18 cellular contexts compared by ENCODE assay signal in the genomic region with DNA sequence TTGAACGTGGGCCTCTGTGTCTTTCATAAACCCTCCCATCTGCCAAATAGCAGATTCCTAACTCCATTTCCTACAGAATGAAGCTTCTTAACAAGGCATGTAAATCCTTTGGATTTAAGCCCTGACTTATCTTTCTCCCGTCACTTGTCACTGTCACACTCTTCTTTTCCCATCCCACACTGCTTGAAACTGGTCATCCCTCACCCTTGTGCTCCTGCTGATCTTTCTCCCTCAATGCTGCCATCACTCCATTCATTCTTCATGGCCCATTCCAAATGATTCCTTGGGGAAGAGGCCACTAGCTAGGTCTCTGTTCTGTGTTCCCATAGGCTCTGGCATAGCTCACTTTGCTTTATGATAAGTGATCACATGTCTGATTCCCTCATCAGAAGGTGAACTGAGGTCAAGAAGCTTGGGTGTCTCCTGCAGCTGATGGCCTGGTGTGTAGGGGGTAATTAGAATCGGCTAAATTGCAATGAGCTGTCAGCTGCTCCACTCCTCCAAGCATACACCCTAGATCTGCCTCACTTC.
DNase-seq lines count a peak whose midpoint lies in the region; ATAC-seq and TF ChIP-seq lines count a peak whose summit lies in the region.
"Had no signal": no experiment of that assay in that cellular context is flagged by ENCODE, and none has a peak within 500 bp of the region (broad histone marks: within the 10 kb centered on the region; RNA-seq: fewer than 3 reads in every experiment).

No MANE protein-coding gene starts in this region.

- TF ChIP-seq CTCF in heart left ventricle (IDR thresholded peaks at IDR 0.05), result no peak
- no peak for TF ChIP-seq CTCF in neutrophil (IDR thresholded peaks at IDR 0.05)
- TF ChIP-seq CTCF in upper lobe of right lung (IDR thresholded peaks at IDR 0.05), result no peak
- no peak for TF ChIP-seq CTCF in BE2C (IDR thresholded peaks at IDR 0.05; ENCODE audit: low read depth, low read length)

- H3K27ac ChIP-seq in heart left ventricle (peak overlapping the region; percentile 63 to 91 (median 85)), neutrophil (peak overlapping the region; percentile 98), upper lobe of right lung (peak overlapping the region; percentile 86)

- ATAC-seq in heart left ventricle, result no peak
- ATAC-seq in upper lobe of right lung, result no peak
- ATAC-seq in left colon, result no peak
- ATAC-seq: Panc1; stimulated activated effector memory CD8-positive, alpha-beta T cell treated with anti-CD3 and anti-CD28 coated beads, Interleukin-12 subunit alpha, Interleukin-12 subunit beta, amount 100 ng/mL, for 72 hours had no signal

- H3K4me1 ChIP-seq in heart left ventricle, result peaks cover 5 to 95% (median 68%) of the 10 kb centered on the region in 12 donors
- peaks cover 89 to 96% of the 10 kb centered on the region in 2 experiments for H3K4me1 ChIP-seq in neutrophil (ENCODE audit: control insufficient read depth in 1 of 2, insufficient read depth in 1 of 2, low read depth in 1 of 2, low read length in 1 of 2)
- peaks cover 66% of the 10 kb centered on the region for H3K4me1 ChIP-seq in upper lobe of right lung
- peaks cover 22% of the 10 kb centered on the region for H3K4me1 ChIP-seq in BE2C

- no peak for DNase-seq in heart left ventricle
- no peak for DNase-seq in cardiac septum (ENCODE audit: low spot score)
- peak; percentile 19 for DNase-seq in SK-N-DZ (ENCODE audit: low spot score)
- no peak for DNase-seq in upper lobe of right lung
- DNase-seq in left colon, result no peak
- DNase-seq in BE2C, result no peak
- DNase-seq in NCI-H128 (lab: John Stamatoyannopoulos, UW; ENCODE audit: unreplicated experiment), result no peak
- DNase-seq: activated CD4-positive, alpha-beta T cell treated with anti-CD3 and anti-CD28 coated beads, Interleukin-2, amount 10 ng/mL, durations not matched to agents 7 days and 5 days; activated naive CD4-positive, alpha-beta T cell treated with Interleukin-2 at 50 U/mL for 16 hours; activated T-cell treated with anti-CD3 and anti-CD28 coated beads for 4 hours; CD8-positive, alpha-beta memory T cell; EL; glutamatergic neuron; immature natural killer cell; NCI-H1048 had no signal

- H3K9me3 ChIP-seq in heart left ventricle (peaks cover 0 to 5% (median 0%) of the 10 kb centered on the region in 12 donors), neutrophil (no peaks in the 10 kb centered on the region), upper lobe of right lung (no peaks in the 10 kb centered on the region), BE2C (no peaks in the 10 kb centered on the region)

- no peak for TF ChIP-seq POLR2A in heart left ventricle (IDR thresholded peaks at IDR 0.05)

- 47 to 62% (median 48%) methylated on average over 3 of the region's 3 CpGs for WGBS in heart left ventricle, 4 donors

- H3K36me3 ChIP-seq in heart left ventricle (peaks cover 0 to 26% (median 8%) of the 10 kb centered on the region in 9 donors), neutrophil (peaks cover 62% of the 10 kb centered on the region), upper lobe of right lung (peaks cover 5% of the 10 kb centered on the region), BE2C (no peaks in the 10 kb centered on the region)

- intact Hi-C loops in heart left ventricle (cut with DNase I) (loop anchor here in 2 of 10 donors (5.0 kb wide), 2 partner anchors 33 to 58 kb away; no protein-coding TSS in a partner anchor), cardiac septum (cut with DNase I) (loop anchor here (10.0 kb wide), 1 partner anchor 166 kb away; a partner anchor contains a TSS), upper lobe of right lung (cut with DNase I) (no loop called here), left colon (cut with DNase I, micrococcal nuclease) (loop anchor here (5.0 to 10.0 kb wide), 2 partner anchors 86 to 88 kb away; no protein-coding TSS in a partner anchor)

- H3K4me3 ChIP-seq in heart left ventricle (no peak overlapping the region), neutrophil (ENCODE audit: low read depth in 1 of 2, low read length in 1 of 2) (no peak overlapping the region), upper lobe of right lung (no peak overlapping the region), BE2C (ENCODE audit: low read depth, low read length) (no peak overlapping the region)

- H3K27me3 ChIP-seq in heart left ventricle (no peaks in the 10 kb centered on the region), neutrophil (no peaks in the 10 kb centered on the region), upper lobe of right lung (no peaks in the 10 kb centered on the region), BE2C (no peaks in the 10 kb centered on the region)
